25 cellular contexts compared by ENCODE assay signal in the genomic region with DNA sequence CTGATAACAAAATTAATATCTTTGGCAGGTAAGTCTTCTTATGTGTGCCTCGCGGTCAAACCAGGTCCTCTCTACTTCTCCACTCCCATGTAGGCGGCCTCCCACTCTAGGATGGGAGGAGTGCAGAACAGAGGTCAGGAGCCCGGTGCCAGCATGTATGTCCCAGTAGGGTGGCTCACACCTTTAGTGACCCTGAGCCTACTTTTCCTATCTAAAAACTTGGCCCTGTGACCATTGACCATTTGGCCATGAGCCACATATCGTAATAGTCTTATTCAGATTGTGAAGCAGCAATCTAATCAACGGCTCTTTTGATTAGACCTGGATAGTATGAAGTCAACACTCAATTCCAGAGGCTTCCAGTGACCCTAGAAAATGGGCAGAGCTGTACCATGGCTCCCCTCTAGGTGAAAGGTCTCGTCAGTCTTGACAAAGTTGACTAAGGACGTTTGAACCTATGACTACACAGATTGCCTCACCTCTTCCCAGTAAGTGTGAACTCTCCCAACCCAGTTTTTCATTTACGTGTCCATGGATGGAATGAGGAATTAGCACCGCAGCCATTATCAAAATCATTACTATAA. TPM values are rescaled to one million over a fixed set of nuclear protein-coding genes. Genes with fewer than 3 reads are reported as not detected.
"Had no signal": no experiment of that assay in that cellular context is flagged by ENCODE, and none has a peak within 500 bp of the region (broad histone marks: within the 10 kb centered on the region; RNA-seq: fewer than 3 reads in every experiment).

No MANE protein-coding gene starts in this region.

- H3K27ac ChIP-seq: brain microvascular endothelial cell, cardiac muscle cell, VCaP had no signal

- H3K4me3 ChIP-seq: cardiac muscle cell had no signal

- DNase-seq: activated CD4-positive, alpha-beta memory T cell treated with anti-CD3 and anti-CD28 coated beads, Interleukin-2, amount 10 ng/mL, durations not matched to agents 7 days and 5 days; activated CD4-positive, alpha-beta T cell treated with anti-CD3 and anti-CD28 coated beads, Interleukin-2, amount 50 U/mL, for 1 hour; activated CD4-positive, CD25-positive, alpha-beta regulatory T cell; activated gamma-delta T cell treated with Interleukin-2 at 50 U/mL for 16 hours; activated naive CD4-positive, alpha-beta T cell treated with anti-CD3 and anti-CD28 coated beads, Interleukin-2, amount 10 ng/mL, durations not matched to agents 7 days and 5 days; activated naive CD8-positive, alpha-beta T cell treated with anti-CD3 and anti-CD28 coated beads for 36 hours; activated T-cell treated with anti-CD3 and anti-CD28 coated beads for 4 hours; activated T-cell treated with anti-CD3 and anti-CD28 coated beads, Interleukin-2, amount 50 U/mL, for 48 hours; brain microvascular endothelial cell; KG1; NCI-H1048; NCI-H146; NCI-H187 treated with DMSO at 0.1 percent for 48 hours; NCI-H2081 treated with DMSO at 0.1 percent for 48 hours; NCI-H446; NCI-H524; SIG-M5; T-helper 1 cell had no signal

- H3K36me3 ChIP-seq: brain microvascular endothelial cell, cardiac muscle cell had no signal

- H3K27me3 ChIP-seq: brain microvascular endothelial cell, cardiac muscle cell had no signal

RNA-seq across cellular contexts. Expression of gene FABP1, which starts 17.1 kb away (rescaled TPM):
- total RNA-seq: activated CD4-positive, alpha-beta memory T cell treated with anti-CD3 and anti-CD28 coated beads, Interleukin-2, amount 10 ng/mL, durations not matched to agents 7 days and 5 days; activated CD8-positive, alpha-beta memory T cell treated with anti-CD3 and anti-CD28 coated beads for 36 hours; activated naive CD8-positive, alpha-beta T cell treated with anti-CD3 and anti-CD28 coated beads for 36 hours; activated T-helper 2 cell treated with anti-CD3 and anti-CD28 coated beads, Interferon-gamma antibody, Interleukin-2, Interleukin-4, amounts not matched to agents 10 μg/mL and 5 μg/mL and 100 μg/mL, durations not matched to agents 14 hours and 24 hours and 36 hours; cardiac muscle cell; LHCN-M2; M059J; T-helper 2 cell treated with Interferon-gamma antibody and Interleukin-4, amounts not matched to agents 100 ng/mL and 5 ng/mL, for 36 hours had no signal

RNA-seq across cellular contexts. Expression of gene THNSL2, which starts 25.1 kb away (rescaled TPM):
- total RNA-seq: activated CD4-positive, alpha-beta memory T cell treated with anti-CD3 and anti-CD28 coated beads, Interleukin-2, amount 10 ng/mL, durations not matched to agents 7 days and 5 days; M059J had no signal
